17 cellular contexts compared by ENCODE assay signal in genomic region chr9:116978155-116978554, GRCh38.
DNase-seq lines count a peak whose midpoint lies in the region; FAIRE-seq and TF ChIP-seq lines count a peak whose summit lies in the region.
"Had no signal": no experiment of that assay in that cellular context is flagged by ENCODE, and none has a peak within 500 bp of the region (broad histone marks: within the 10 kb centered on the region; RNA-seq: fewer than 3 reads in every experiment).

No MANE protein-coding gene starts in this region.

- TF ChIP-seq POLR2A in GM12891 (IDR thresholded peaks at IDR 0.05; ENCODE audit: low read depth, low read length) = no peak

- DNase-seq in HT1080 (ENCODE audit: low read depth) = peak; percentile 69
- DNase-seq in SK-N-DZ (ENCODE audit: low spot score) = peak; percentile 50
- DNase-seq in glomerular visceral epithelial cell (ENCODE audit: extremely low spot score) = peak; percentile 77
- peak; percentile 11 for DNase-seq in stromal cell of bone marrow (ENCODE audit: low read depth)
- no peak for DNase-seq in activated T-cell treated with anti-CD3 and anti-CD28 coated beads for 4 hours
- DNase-seq in stimulated activated CD4-positive, alpha-beta T cell treated with anti-CD3 and anti-CD28 coated beads, Interleukin-4, amount 100 ng/mL, for 1 hour = no peak
- DNase-seq in GM12891 (ENCODE audit: insufficient read length, low spot score) = no peak
- DNase-seq: activated CD8-positive, alpha-beta T cell treated with anti-CD3 and anti-CD28 coated beads, Interleukin-2, amount 10 ng/mL, durations not matched to agents 7 days and 5 days; activated effector memory CD4-positive, alpha-beta T cell treated with Interleukin-2 at 50 U/mL for 16 hours; anterior cingulate cortex; effector memory CD8-positive, alpha-beta T cell; NCI-H1092 treated with DMSO at 0.1 percent for 48 hours; NCI-H187 treated with DMSO at 0.1 percent for 48 hours; NCI-H526; right cardiac atrium; spleen had no signal

- no peak for FAIRE-seq in GM12891 (lab: Jason Lieb, UNC)
- FAIRE-seq: GM12878 had no signal

TF ChIP-seq in GM12891, 5 proteins besides CTCF, POLR2A, EP300 and RAD21:
- TF ChIP-seq POU2F2 (IDR thresholded peaks at IDR 0.05; ENCODE audit: low read depth, low read length) (no peak), SPI1 (IDR thresholded peaks at IDR 0.05; ENCODE audit: low read depth, low read length) (no peak), PAX5 (IDR thresholded peaks at IDR 0.05; ENCODE audit: insufficient read depth, low read length, severe bottlenecking) (no peak), TAF1 (IDR thresholded peaks at IDR 0.05; ENCODE audit: low read depth, low read length) (no peak)

Comparison
In these comparisons a context has a peak if more than half of its experiments do, and no peak if none do; other contexts are left out.
1. DNase-seq: peak in HT1080 (single experiment), SK-N-DZ (single experiment), glomerular visceral epithelial cell (single experiment) and stromal cell of bone marrow (single experiment); none in activated T-cell treated with anti-CD3 and anti-CD28 coated beads for 4 hours (single experiment), stimulated activated CD4-positive, alpha-beta T cell treated with anti-CD3 and anti-CD28 coated beads, Interleukin-4, amount 100 ng/mL, for 1 hour (single experiment) and GM12891 (single experiment).